In the genomic region with DNA sequence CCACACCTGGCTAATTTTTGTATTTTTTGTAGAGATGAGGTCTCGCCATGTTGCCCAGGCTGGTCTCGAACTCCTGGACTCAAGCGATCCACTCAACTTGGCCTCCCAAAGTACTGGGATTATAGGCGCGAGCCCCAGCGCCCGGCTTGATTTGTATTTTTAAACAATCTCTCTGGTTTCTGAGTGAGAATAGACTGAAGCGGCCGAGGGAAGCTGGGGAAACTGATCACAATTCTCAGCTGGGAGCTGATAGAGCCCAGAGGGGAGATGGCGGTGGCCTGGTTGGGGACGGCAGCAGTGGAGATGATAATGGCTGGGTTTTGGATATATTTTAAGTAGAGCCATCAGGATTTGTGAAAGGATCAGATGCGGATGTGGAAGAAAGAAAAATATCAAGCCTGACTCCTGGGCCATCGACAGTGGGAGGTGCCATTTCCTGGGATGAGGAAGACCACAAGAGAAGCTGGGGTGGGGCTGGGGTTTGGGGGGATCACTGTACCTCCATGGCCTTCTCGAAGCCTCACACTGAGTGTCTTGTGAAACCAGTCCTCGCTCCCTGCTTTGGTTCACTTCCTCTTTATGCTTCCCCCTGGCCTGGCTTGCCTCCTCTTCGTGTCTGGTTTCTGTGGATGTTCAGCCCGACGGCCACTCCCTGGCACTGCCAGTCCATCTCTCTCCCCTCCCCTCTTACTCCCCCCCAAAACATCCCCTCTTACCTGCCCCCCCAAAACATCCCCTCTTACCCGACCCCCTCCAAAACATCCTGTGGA, we compare ENCODE assay signal across 21 cellular contexts. TPM values are rescaled to one million over a fixed set of nuclear protein-coding genes. Genes with fewer than 3 reads are reported as not detected.
A peak's percentile ranks its signal among the peaks of the same experiment; 100 is the strongest.
DNase-seq lines count a peak whose midpoint lies in the region; ATAC-seq and TF ChIP-seq lines count a peak whose summit lies in the region.
"Had no signal": no experiment of that assay in that cellular context is flagged by ENCODE, and none has a peak within 500 bp of the region (broad histone marks: within the 10 kb centered on the region; RNA-seq: fewer than 3 reads in every experiment).

No MANE protein-coding gene starts in this region.

- DNase-seq in SIG-M5 treated with dmso at 0.1 percent for 504 hours (lab: John Stamatoyannopoulos, UW; ENCODE audit: unreplicated experiment) (peak; percentile 64), SIG-M5 (lab: John Stamatoyannopoulos, UW) (no peak), UCSD-AML1 (lab: John Stamatoyannopoulos, UW; ENCODE audit: unreplicated experiment) (peak; percentile 39), mesenchymal stem cell (no peak), upper lobe of right lung (peak; percentile 56), NCI-H2171 (lab: John Stamatoyannopoulos, UW) (no peak), iPS-NIHi7 (ENCODE audit: extremely low spot score) (no peak)
- DNase-seq: 8988T; activated CD4-positive, alpha-beta T cell treated with anti-CD3 and anti-CD28 coated beads, Interleukin-2, amount 10 ng/mL, durations not matched to agents 24 days and 14 days; C1 segment of cervical spinal cord; effector memory CD8-positive, alpha-beta T cell; left ventricle myocardium superior; NCI-H2081; NCI-H526; right cardiac atrium; stimulated activated CD4-positive, alpha-beta T cell treated with anti-CD3 and anti-CD28 coated beads, Interleukin-2, amount 100 ng/mL, for 24 hours; T-helper 2 cell had no signal

- no peak overlapping the region for H3K27ac ChIP-seq in mesenchymal stem cell (ENCODE audit: low read length, poor library complexity, severe bottlenecking)
- H3K27ac ChIP-seq in upper lobe of right lung, result no peak overlapping the region

- ATAC-seq in upper lobe of right lung (peak; percentile 42), GM21723 (IDR thresholded peaks at IDR 0.05; ENCODE audit: unreplicated experiment) (no peak)
- ATAC-seq: effector memory CD8-positive, alpha-beta T cell; left ventricle myocardium superior; right cardiac atrium had no signal

- no peak overlapping the region for H2BK5ac ChIP-seq in mesenchymal stem cell (ENCODE audit: low read depth, low read length, poor library complexity, severe bottlenecking)

- 85% methylated on average over 19 of the region's 19 CpGs for WGBS in mesenchymal stem cell

- no peak overlapping the region for H3K4ac ChIP-seq in mesenchymal stem cell (ENCODE audit: low read depth in 1 of 2, low read length in 2 of 2)

- no peak overlapping the region for H3K14ac ChIP-seq in mesenchymal stem cell (ENCODE audit: low read length in 2 of 2)

- no peaks in the 10 kb centered on the region for H3K79me1 ChIP-seq in mesenchymal stem cell (replicated peaks; ENCODE audit: low read length, poor library complexity, severe bottlenecking)

- no peak overlapping the region for H4K91ac ChIP-seq in mesenchymal stem cell (ENCODE audit: low read length)

- H2AK5ac ChIP-seq in mesenchymal stem cell (ENCODE audit: low read length, severe bottlenecking), result no peak overlapping the region

- H2AFZ ChIP-seq in mesenchymal stem cell (ENCODE audit: low read depth, low read length), result no peak overlapping the region

- no peak overlapping the region for H3K4me3 ChIP-seq in mesenchymal stem cell (ENCODE audit: insufficient read depth in 1 of 2, low read depth in 1 of 2, low read length in 2 of 2)
- no peak overlapping the region for H3K4me3 ChIP-seq in upper lobe of right lung
- H3K4me3 ChIP-seq: cardiac muscle cell, thoracic aorta had no signal

- H3K9me3 ChIP-seq in mesenchymal stem cell (ENCODE audit: control insufficient read depth, low read length) (no peaks in the 10 kb centered on the region), upper lobe of right lung (no peaks in the 10 kb centered on the region)
- H3K9me3 ChIP-seq: thoracic aorta had no signal

- H2BK15ac ChIP-seq in mesenchymal stem cell (ENCODE audit: low read depth, poor library complexity, severe bottlenecking), result peak overlapping the region; percentile 15

- H3K36me3 ChIP-seq in mesenchymal stem cell (ENCODE audit: control insufficient read depth in 1 of 2, insufficient read depth in 2 of 2, low read depth in 1 of 2, low read length in 2 of 2), result no peaks in the 10 kb centered on the region
- H3K36me3 ChIP-seq in upper lobe of right lung, result no peaks in the 10 kb centered on the region
- H3K36me3 ChIP-seq: cardiac muscle cell, thoracic aorta had no signal

- peaks cover 2% of the 10 kb centered on the region for H3K4me1 ChIP-seq in mesenchymal stem cell (ENCODE audit: control insufficient read depth, insufficient read depth, low read depth, low read length)
- H3K4me1 ChIP-seq in upper lobe of right lung, result no peaks in the 10 kb centered on the region

- H4K8ac ChIP-seq in mesenchymal stem cell (ENCODE audit: low read length), result no peak overlapping the region

- no peak overlapping the region for H3K4me2 ChIP-seq in mesenchymal stem cell (ENCODE audit: low read length, poor library complexity, severe bottlenecking)

- no peak overlapping the region for H3K9ac ChIP-seq in mesenchymal stem cell (ENCODE audit: low read length)

- intact Hi-C loops in upper lobe of right lung (cut with DNase I), result no loop called here

- H2BK12ac ChIP-seq in mesenchymal stem cell (ENCODE audit: low read length in 2 of 2), result peak overlapping the region in 1 of 2 experiments; percentile 57

- TF ChIP-seq CTCF in upper lobe of right lung (IDR thresholded peaks at IDR 0.05), result no peak

- H3K27me3 ChIP-seq in mesenchymal stem cell (ENCODE audit: control insufficient read depth in 1 of 2, insufficient read depth in 1 of 2, low read length in 2 of 2), result peaks cover 35 to 41% of the 10 kb centered on the region in 2 experiments
- no peaks in the 10 kb centered on the region for H3K27me3 ChIP-seq in upper lobe of right lung
- H3K27me3 ChIP-seq: cardiac muscle cell had no signal

- no peak overlapping the region for H2BK120ac ChIP-seq in mesenchymal stem cell (ENCODE audit: low read depth, low read length)

- no peak overlapping the region for H3K23ac ChIP-seq in mesenchymal stem cell (ENCODE audit: low read length in 2 of 2)

- H3K18ac ChIP-seq in mesenchymal stem cell (ENCODE audit: low read depth in 1 of 2, low read length in 2 of 2), result no peak overlapping the region

RNA-seq across cellular contexts. Expression of a gene that starts 51.9 kb away (rescaled TPM):
- not detected for polyA plus RNA-seq in mesenchymal stem cell (2013, experiment 1 of 2)
- not detected for polyA plus RNA-seq in mesenchymal stem cell (2013, experiment 2 of 2)
- total RNA-seq in upper lobe of right lung, result not detected
- total RNA-seq: activated CD4-positive, alpha-beta T cell treated with anti-CD3 and anti-CD28 coated beads, Interleukin-2, amount 10 ng/mL, durations not matched to agents 24 days and 14 days; cardiac muscle cell; left ventricle myocardium superior; right cardiac atrium; thoracic aorta had no signal
- polyA plus RNA-seq: cardiac muscle cell, neural cell, right cardiac atrium had no signal

Comparison
In these comparisons a context has a peak if more than half of its experiments do, and no peak if none do; other contexts are left out.
1. DNase-seq: peak in SIG-M5 treated with dmso at 0.1 percent for 504 hours (single experiment), UCSD-AML1 (single experiment) and upper lobe of right lung (single experiment); none in SIG-M5 (single experiment), mesenchymal stem cell (single experiment), NCI-H2171 (single experiment) and iPS-NIHi7 (single experiment).